Comparison of ENCODE assay signal across 8 cellular contexts in genomic region chr15:80780416-80781221, GRCh38. TPM values are rescaled to one million over a fixed set of nuclear protein-coding genes. Genes with fewer than 3 reads are reported as not detected.
A peak's percentile ranks its signal among the peaks of the same experiment; 100 is the strongest.
DNase-seq lines count a peak whose midpoint lies in the region; ATAC-seq and TF ChIP-seq lines count a peak whose summit lies in the region.

No MANE protein-coding gene starts in this region.

- 4 to 5% methylated on average over 38 to 40 of the region's 40 CpGs for WGBS in aorta, 2 donors

- DNase-seq in Caco-2 (peak; percentile 47 to 69), LHCN-M2 (ENCODE audit: low read depth) (peak; percentile 35), T47D (ENCODE audit: low read depth in 1 of 2, low spot score in 1 of 2) (peak; percentile 47 to 58), left lung (peak; percentile 52 to 87), aorta (peak; percentile 74 to 91), NCI-H446 treated with DMSO at 0.1 percent for 48 hours (lab: John Stamatoyannopoulos, UW) (no peak)

- no peak for TF ChIP-seq CTCF in Caco-2 (IDR thresholded peaks at IDR 0.05; ENCODE audit: insufficient read depth in 1 of 2, low read depth in 1 of 2, low read length in 1 of 2, severe bottlenecking in 1 of 2, unreplicated experiment in 1 of 2)
- TF ChIP-seq CTCF in left lung (IDR thresholded peaks at IDR 0.05): no peak

- H3K4me1 ChIP-seq in Caco-2: no peaks in the 10 kb centered on the region
- H3K4me1 ChIP-seq in left lung: peaks cover 19 to 46% of the 10 kb centered on the region in 2 donors
- no peaks in the 10 kb centered on the region for H3K4me1 ChIP-seq in aorta (ENCODE audit: control insufficient read depth in 1 of 2, insufficient read depth in 2 of 2, low read length in 2 of 2)

- BruUV-seq in Caco-2 (replicated peaks; lab: Mats Ljungman, UMichigan): no TSS peak

- H3K27ac ChIP-seq in left lung (no peak overlapping the region), aorta (ENCODE audit: low read depth in 1 of 2, low read length in 2 of 2) (no peak overlapping the region)

- H3K9me3 Mint-ChIP-seq in Caco-2 (ENCODE audit: unreplicated experiment): no peaks in the 10 kb centered on the region

- H3K9me3 ChIP-seq in Caco-2 (no peaks in the 10 kb centered on the region), left lung (no peaks in the 10 kb centered on the region), aorta (ENCODE audit: control insufficient read depth, low read length) (no peaks in the 10 kb centered on the region)

- CTCF ChIA-PET in Caco-2 (lab: Charles Lee): interaction anchor here (1.4 to 5.4 kb wide), 5 partner anchors 121 to 213 kb away, joined by 5 to 66 read pairs (median 9); no protein-coding TSS in a partner anchor

- no peak overlapping the region for H3K4me3 ChIP-seq in Caco-2 (ENCODE audit: low read depth, low read length)
- peak overlapping the region; percentile 40 to 52 for H3K4me3 ChIP-seq in left lung
- H3K4me3 ChIP-seq in aorta (ENCODE audit: low read length in 2 of 2): no peak overlapping the region

- POLR2A ChIA-PET in Caco-2 (lab: Charles Lee): no interaction called here

- H3K36me3 Mint-ChIP-seq in Caco-2 (ENCODE audit: insufficient read depth, unreplicated experiment): no peaks in the 10 kb centered on the region

- intact Hi-C loops in Caco-2 (cut with micrococcal nuclease; ENCODE audit: unreplicated experiment): no loop called here
- intact Hi-C loops in left lung (cut with DNase I): no loop called here
- intact Hi-C loops in aorta (cut with DNase I): no loop called here

- H3K4me1 Mint-ChIP-seq in Caco-2 (ENCODE audit: low read depth, unreplicated experiment): peaks cover 5% of the 10 kb centered on the region

- H3K4me3 Mint-ChIP-seq in Caco-2 (ENCODE audit: unreplicated experiment): peak overlapping the region; percentile 72

- peaks cover 8% of the 10 kb centered on the region for H3K27me3 Mint-ChIP-seq in Caco-2 (ENCODE audit: insufficient read depth, unreplicated experiment)

- ATAC-seq in left lung: peak; percentile 62
- no peak for ATAC-seq in aorta (ENCODE audit: low FRiP score)
- ATAC-seq in HG03521 (IDR thresholded peaks at IDR 0.05; ENCODE audit: unreplicated experiment): no peak
- no peak for ATAC-seq in HG03280 (IDR thresholded peaks at IDR 0.05; ENCODE audit: unreplicated experiment)

- in situ Hi-C loops in T47D (cut with HindIII; ENCODE audit: low pct_unique_long_range_greater_than_20kb, low sequenced_read_pairs): no loop called here

- H3K27ac Mint-ChIP-seq in Caco-2 (ENCODE audit: unreplicated experiment): no peak overlapping the region

- H3K27me3 ChIP-seq in Caco-2 (replicated peaks; ENCODE audit: control insufficient read depth, insufficient read depth, low read length) (no peaks in the 10 kb centered on the region; the same call in 1 of the 2 replicates), left lung (peaks cover 12 to 54% of the 10 kb centered on the region in 2 donors), aorta (ENCODE audit: control insufficient read depth in 1 of 2, insufficient read depth in 2 of 2, low read length in 1 of 2) (no peaks in the 10 kb centered on the region)

- H3K36me3 ChIP-seq in Caco-2 (ENCODE audit: control insufficient read depth, insufficient read depth, low read length): no peaks in the 10 kb centered on the region
- no peaks in the 10 kb centered on the region for H3K36me3 ChIP-seq in left lung
- H3K36me3 ChIP-seq in aorta (ENCODE audit: control insufficient read depth in 1 of 2, insufficient read depth in 2 of 2, low read length in 1 of 2): no peaks in the 10 kb centered on the region

RNA-seq across cellular contexts. Expression of gene CEMIP, which starts 1.4 kb away (rescaled TPM):
- total RNA-seq in Caco-2 (2022) (0.07 TPM in 2 replicates), LHCN-M2 (2014; rRNA removed) (1.5 and 4.5 TPM in 2 replicates), left lung (10 to 100 TPM; 12.4 to 31.8 TPM), aorta (10 to 100 TPM in 1 of 2 donors, 1 to 10 TPM in 1; 7.5 to 12.1 TPM)
- 47.8 TPM for polyA plus RNA-seq in LHCN-M2 (2012)
- under 1 TPM; under 0.01 to 0.10 TPM for polyA plus RNA-seq in aorta

Comparison
In these comparisons a context has a peak if more than half of its experiments do, and no peak if none do; other contexts are left out.
1. H3K4me3 ChIP-seq: peak in left lung (2 of 2); none in Caco-2 (single experiment) and aorta (0 of 2).